Comparison of ENCODE assay signal across 1 cellular context in genomic region chr3:38450853-38451252, GRCh38.
TF ChIP-seq lines count a peak whose summit lies in the region.

No MANE protein-coding gene starts in this region.

TF ChIP-seq in HepG2, 621 proteins besides CTCF, POLR2A, EP300 and RAD21:
- TF ChIP-seq ZNF124 (CRISPR knock-in tag; IDR thresholded peaks at IDR 0.05) (peak; percentile 61; the same call in 1 of the 2 replicates), ZNF160 (CRISPR knock-in tag; IDR thresholded peaks at IDR 0.05) (no peak)
TF ChIP-seq in HepG2: peak in this region for 1.
